ENCODE assay signal across 8 cellular contexts in the genomic region with DNA sequence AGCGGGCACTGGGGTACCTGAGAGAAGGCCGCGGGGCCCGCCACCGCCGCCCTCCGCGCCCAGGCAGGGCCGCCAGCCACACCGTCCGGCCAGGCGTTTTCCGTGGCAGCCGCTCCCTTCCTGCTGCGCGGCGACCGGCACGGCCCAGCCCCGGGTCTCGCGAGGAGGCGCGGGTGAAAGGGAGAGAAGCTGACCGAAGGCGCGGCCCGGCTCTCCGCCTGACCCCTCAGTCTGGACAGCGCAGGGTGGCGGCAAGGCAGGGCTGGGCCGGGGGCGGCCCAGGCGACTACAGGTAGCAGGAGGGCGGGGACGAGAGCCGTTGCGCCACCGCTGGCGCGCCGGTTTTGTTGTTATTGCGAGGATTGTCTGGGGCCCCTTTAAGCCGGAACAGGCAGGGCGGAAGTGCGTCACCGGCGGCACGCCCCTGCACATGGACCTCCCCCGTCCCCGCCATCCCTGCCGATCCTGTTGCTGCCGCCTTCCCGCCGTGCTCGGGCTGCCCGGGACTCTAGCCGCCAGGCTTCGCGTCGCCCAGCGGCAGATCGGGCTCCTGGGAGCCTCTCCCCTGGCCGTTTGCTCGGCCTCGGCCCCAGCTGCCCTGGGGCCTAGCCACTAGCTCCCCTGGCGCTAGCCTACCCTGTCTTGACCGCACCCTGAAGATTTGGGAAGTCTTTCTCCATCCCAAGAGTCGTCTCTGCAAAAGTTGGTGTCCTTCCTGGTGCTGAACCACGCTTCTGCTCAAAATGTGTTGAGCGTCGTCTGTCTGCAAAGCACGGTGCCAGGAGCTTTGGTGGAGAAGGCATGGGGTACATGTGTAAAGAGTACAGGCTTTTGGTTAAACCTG. TPM values are rescaled to one million over a fixed set of nuclear protein-coding genes. Genes with fewer than 3 reads are reported as not detected.
DNase-seq lines count a peak whose midpoint lies in the region; ATAC-seq and TF ChIP-seq lines count a peak whose summit lies in the region.

A gene with protein sequence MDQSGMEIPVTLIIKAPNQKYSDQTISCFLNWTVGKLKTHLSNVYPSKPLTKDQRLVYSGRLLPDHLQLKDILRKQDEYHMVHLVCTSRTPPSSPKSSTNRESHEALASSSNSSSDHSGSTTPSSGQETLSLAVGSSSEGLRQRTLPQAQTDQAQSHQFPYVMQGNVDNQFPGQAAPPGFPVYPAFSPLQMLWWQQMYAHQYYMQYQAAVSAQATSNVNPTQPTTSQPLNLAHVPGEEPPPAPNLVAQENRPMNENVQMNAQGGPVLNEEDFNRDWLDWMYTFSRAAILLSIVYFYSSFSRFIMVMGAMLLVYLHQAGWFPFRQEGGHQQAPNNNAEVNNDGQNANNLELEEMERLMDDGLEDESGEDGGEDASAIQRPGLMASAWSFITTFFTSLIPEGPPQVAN (minus strand): TSS at position 352 of the 844 bp plus-strand sequence. CDS start 805 bp downstream, outside the sequence.

- DNase-seq in NCI-H187 treated with DMSO at 0.1 percent for 48 hours (lab: John Stamatoyannopoulos, UW) = peak; percentile 22
- peak; percentile 84 to 95 (median 89) for DNase-seq in T-helper 2 cell
- DNase-seq in left ventricle myocardium superior = peak; percentile 96
- peak; percentile 96 for DNase-seq in prostate gland (ENCODE audit: low spot score)
- peak; percentile 95 for DNase-seq in ureter (ENCODE audit: low spot score)

- under 1% methylated on average over 61 of the region's 73 CpGs for WGBS in prostate gland

- H3K27me3 ChIP-seq in prostate gland (replicated peaks; ENCODE audit: insufficient read depth) = no peaks in the 10 kb centered on the region

- peak; percentile 91 for ATAC-seq in GM18505 (IDR thresholded peaks at IDR 0.05; ENCODE audit: unreplicated experiment)
- peak; percentile 86 for ATAC-seq in HG02970 (IDR thresholded peaks at IDR 0.05; ENCODE audit: low FRiP score, unreplicated experiment)
- peak; percentile 96 for ATAC-seq in left ventricle myocardium superior

- no peaks in the 10 kb centered on the region for H3K4me1 ChIP-seq in prostate gland (replicated peaks)

- TF ChIP-seq CTCF in prostate gland (IDR thresholded peaks at IDR 0.05) = peak in 1 of 4 experiments; percentile 16

- intact Hi-C loops in left ventricle myocardium superior (cut with micrococcal nuclease) (no loop called here), prostate gland (cut with DNase I) (loop anchor here (2.0 kb wide), 1 partner anchor 106 kb away; the partner anchor contains the start of gene SEPTIN7)

- H3K4me3 ChIP-seq in prostate gland = peak within 1 kb of the TSS; percentile 92 to 98

- H3K27ac ChIP-seq in angular gyrus (ENCODE audit: low read depth, low read length) (peak within 1 kb of the TSS; percentile 70), prostate gland (peak within 1 kb of the TSS; percentile 92 to 95)

- H3K9me3 ChIP-seq in prostate gland = no peaks in the 10 kb centered on the region

- no peaks in the 10 kb centered on the region for H3K36me3 ChIP-seq in prostate gland

- TF ChIP-seq POLR2A in GM18505 (IDR thresholded peaks at IDR 0.05; ENCODE audit: borderline replicate concordance, extremely low read depth, insufficient read depth, insufficient read length) (peak; percentile 93), prostate gland (IDR thresholded peaks at IDR 0.05) (peak; percentile 96)

RNA-seq across cellular contexts. Expression of the gene that starts here (rescaled TPM):
- 15.0 TPM for total RNA-seq in left ventricle myocardium superior
- total RNA-seq in prostate gland = 10 to 100 TPM; 25.3 to 58.3 TPM
- 36.8 TPM for total RNA-seq in ureter

Comparison
In these comparisons a context has a peak if more than half of its experiments do, and no peak if none do; other contexts are left out.
1. Peak in every context shown above with its lines: DNase-seq, ATAC-seq, H3K4me3 ChIP-seq and H3K27ac ChIP-seq.
2. DNase-seq: peak in every context shown above with its lines; median percentile 96 in left ventricle myocardium superior; 96 in prostate gland; 95 in ureter; 89 in T-helper 2 cell; 22 in NCI-H187 treated with DMSO at 0.1 percent for 48 hours.